ENCODE assay signal across 14 cellular contexts in genomic region chr3:141306276-141306675, GRCh38.
A peak's percentile ranks its signal among the peaks of the same experiment; 100 is the strongest.
DNase-seq lines count a peak whose midpoint lies in the region; ATAC-seq lines count a peak whose summit lies in the region.
"Had no signal": no experiment of that assay in that cellular context is flagged by ENCODE, and none has a peak within 500 bp of the region (broad histone marks: within the 10 kb centered on the region; RNA-seq: fewer than 3 reads in every experiment).

No MANE protein-coding gene starts in this region.

- no peak overlapping the region for H3K4me3 Mint-ChIP-seq in activated naive CD4-positive, alpha-beta T cell treated with anti-CD3 and anti-CD28 coated beads, Interleukin-2, amount 10 ng/mL, durations not matched to agents 7 days and 5 days
- no peak overlapping the region for H3K4me3 Mint-ChIP-seq in T-helper 17 cell
- peak overlapping the region in 8 of 10 donors; percentile 1 to 75 (median 68) for H3K4me3 Mint-ChIP-seq in naive thymus-derived CD4-positive, alpha-beta T cell

- no peaks in the 10 kb centered on the region for H3K36me3 ChIP-seq in naive thymus-derived CD4-positive, alpha-beta T cell (ENCODE audit: control insufficient read depth in 2 of 3, insufficient read depth in 3 of 3, low read length in 3 of 3)
- H3K36me3 ChIP-seq: BE2C had no signal

- no peaks in the 10 kb centered on the region for H3K27me3 Mint-ChIP-seq in activated naive CD4-positive, alpha-beta T cell treated with anti-CD3 and anti-CD28 coated beads, Interleukin-2, amount 10 ng/mL, durations not matched to agents 7 days and 5 days
- no peaks in the 10 kb centered on the region for H3K27me3 Mint-ChIP-seq in T-helper 17 cell
- H3K27me3 Mint-ChIP-seq in naive thymus-derived CD4-positive, alpha-beta T cell = no peaks in the 10 kb centered on the region

- H3K4me1 ChIP-seq in naive thymus-derived CD4-positive, alpha-beta T cell (ENCODE audit: control insufficient read depth in 2 of 2, insufficient read depth in 2 of 2, low read length in 2 of 2) = peaks cover 25 to 66% of the 10 kb centered on the region in 2 donors
- H3K4me1 ChIP-seq: BE2C had no signal

- no peaks in the 10 kb centered on the region for H3K9me3 Mint-ChIP-seq in activated naive CD4-positive, alpha-beta T cell treated with anti-CD3 and anti-CD28 coated beads, Interleukin-2, amount 10 ng/mL, durations not matched to agents 7 days and 5 days
- no peaks in the 10 kb centered on the region for H3K9me3 Mint-ChIP-seq in naive thymus-derived CD4-positive, alpha-beta T cell

- no peak overlapping the region for H3K4me3 ChIP-seq in naive thymus-derived CD4-positive, alpha-beta T cell (ENCODE audit: low read length)

- no peak for DNase-seq in activated naive CD4-positive, alpha-beta T cell treated with anti-CD3 and anti-CD28 coated beads, Interleukin-2, amount 10 ng/mL, durations not matched to agents 7 days and 5 days
- DNase-seq in activated naive CD4-positive, alpha-beta T cell (lab: John Stamatoyannopoulos, UW) = no peak
- DNase-seq in Daoy (ENCODE audit: low read depth) (peak; percentile 36), T-helper 17 cell (no peak), HT-29 (ENCODE audit: low spot score) (no peak)
- no peak for DNase-seq in naive thymus-derived CD4-positive, alpha-beta T cell
- DNase-seq in NK-92 treated with Interleukin-12 subunit alpha and Interleukin-12 subunit beta, amount 100 ng/mL, for 24 hours (lab: John Stamatoyannopoulos, UW) = no peak
- DNase-seq: BE2C, GDM1, NCI-H2029, NCI-H510A had no signal

- H3K9me3 ChIP-seq in T-helper 17 cell (ENCODE audit: control insufficient read depth, low read length, poor library complexity, severe bottlenecking) = no peaks in the 10 kb centered on the region
- H3K9me3 ChIP-seq in naive thymus-derived CD4-positive, alpha-beta T cell (ENCODE audit: control insufficient read depth in 2 of 3, low read length in 3 of 3) = no peaks in the 10 kb centered on the region
- H3K9me3 ChIP-seq: BE2C had no signal

- peak overlapping the region; percentile 89 for H3K27ac Mint-ChIP-seq in activated naive CD4-positive, alpha-beta T cell treated with anti-CD3 and anti-CD28 coated beads, Interleukin-2, amount 10 ng/mL, durations not matched to agents 7 days and 5 days
- peak overlapping the region; percentile 91 for H3K27ac Mint-ChIP-seq in T-helper 17 cell
- peak overlapping the region; percentile 25 to 97 (median 93) for H3K27ac Mint-ChIP-seq in naive thymus-derived CD4-positive, alpha-beta T cell

- H3K27ac ChIP-seq in naive thymus-derived CD4-positive, alpha-beta T cell (ENCODE audit: low read depth, low read length) = peak overlapping the region; percentile 72
- H3K27ac ChIP-seq: KMS-11 had no signal

- H3K36me3 Mint-ChIP-seq in activated naive CD4-positive, alpha-beta T cell treated with anti-CD3 and anti-CD28 coated beads, Interleukin-2, amount 10 ng/mL, durations not matched to agents 7 days and 5 days = peaks cover 5% of the 10 kb centered on the region
- no peaks in the 10 kb centered on the region for H3K36me3 Mint-ChIP-seq in T-helper 17 cell (ENCODE audit: low read depth)
- peaks cover 0 to 8% (median 0%) of the 10 kb centered on the region in 5 donors for H3K36me3 Mint-ChIP-seq in naive thymus-derived CD4-positive, alpha-beta T cell

- ATAC-seq in T-helper 17 cell (no peak), GM18868 (IDR thresholded peaks at IDR 0.05; ENCODE audit: unreplicated experiment) (no peak)
- no peak for ATAC-seq in naive thymus-derived CD4-positive, alpha-beta T cell
- ATAC-seq: HCT116 had no signal

- no peaks in the 10 kb centered on the region for H3K27me3 ChIP-seq in naive thymus-derived CD4-positive, alpha-beta T cell (ENCODE audit: control insufficient read depth in 2 of 2, insufficient read depth in 2 of 2, low read length in 2 of 2)
- H3K27me3 ChIP-seq: BE2C had no signal

- intact Hi-C loops in naive thymus-derived CD4-positive, alpha-beta T cell (cut with micrococcal nuclease) = loop anchor here in 1 of 2 donors (2.0 to 10.0 kb wide), 3 partner anchors 13 to 571 kb away; partner anchors contain the start of genes ATP1B3 and SLC25A36

- POLR2A ChIA-PET in naive thymus-derived CD4-positive, alpha-beta T cell (lab: Charles Lee) = interaction anchor here (0.9 to 7.2 kb wide), 16 partner anchors 12 to 181 kb away, joined by 3 to 61 read pairs (median 4); partner anchors contain the start of genes PXYLP1 and RASA2

- H3K4me1 Mint-ChIP-seq in activated naive CD4-positive, alpha-beta T cell treated with anti-CD3 and anti-CD28 coated beads, Interleukin-2, amount 10 ng/mL, durations not matched to agents 7 days and 5 days = peaks cover 68% of the 10 kb centered on the region
- H3K4me1 Mint-ChIP-seq in T-helper 17 cell = peaks cover 36% of the 10 kb centered on the region
- peaks cover 35 to 90% (median 75%) of the 10 kb centered on the region in 7 donors for H3K4me1 Mint-ChIP-seq in naive thymus-derived CD4-positive, alpha-beta T cell

- CTCF ChIA-PET in activated naive CD4-positive, alpha-beta T cell treated with anti-CD3 and anti-CD28 coated beads, Interleukin-2, amount 10 ng/mL, durations not matched to agents 7 days and 5 days (lab: Charles Lee) = interaction anchor here (0.6 to 17.8 kb wide), 7 partner anchors 11 to 343 kb away, joined by 3 to 347 read pairs (median 6); no protein-coding TSS in a partner anchor
- CTCF ChIA-PET in naive thymus-derived CD4-positive, alpha-beta T cell (lab: Charles Lee) = interaction anchor here (1.1 to 11.1 kb wide), 10 partner anchors 15 to 432 kb away, joined by 3 to 161 read pairs (median 6); partner anchors contain the start of gene PXYLP1

Comparison
In these comparisons a context has a peak if more than half of its experiments do, and no peak if none do; other contexts are left out.
1. H3K4me3 Mint-ChIP-seq: peak in naive thymus-derived CD4-positive, alpha-beta T cell (8 of 10); none in activated naive CD4-positive, alpha-beta T cell treated with anti-CD3 and anti-CD28 coated beads, Interleukin-2, amount 10 ng/mL, durations not matched to agents 7 days and 5 days (single experiment) and T-helper 17 cell (single experiment).
2. Peak in every context shown above with its lines, with median percentiles within 50 percentile points of each other: H3K27ac Mint-ChIP-seq.